ENCODE assay signal across 12 cellular contexts in genomic region chr21:37159053-37159776, GRCh38.
A peak's percentile ranks its signal among the peaks of the same experiment; 100 is the strongest.
DNase-seq lines count a peak whose midpoint lies in the region; ATAC-seq and TF ChIP-seq lines count a peak whose summit lies in the region.
"Had no signal": no experiment of that assay in that cellular context is flagged by ENCODE, and none has a peak within 500 bp of the region (broad histone marks: within the 10 kb centered on the region; RNA-seq: fewer than 3 reads in every experiment).

No MANE protein-coding gene starts in this region.

- peaks cover 0 to 1% (median 0%) of the 10 kb centered on the region in 7 donors for H3K9me3 Mint-ChIP-seq in CD4-positive, CD25-positive, alpha-beta regulatory T cell
- H3K9me3 Mint-ChIP-seq: naive B cell had no signal

- H3K4me3 ChIP-seq in CD4-positive, CD25-positive, alpha-beta regulatory T cell (ENCODE audit: low read depth, low read length) = no peak overlapping the region
- no peak overlapping the region for H3K4me3 ChIP-seq in hepatocyte
- H3K4me3 ChIP-seq: ascending aorta, tibial nerve had no signal

- H3K4me2 ChIP-seq in hepatocyte = no peak overlapping the region

- no peak for TF ChIP-seq CTCF in hepatocyte (IDR thresholded peaks at IDR 0.05; ENCODE audit: poor library complexity)

- no peaks in the 10 kb centered on the region for H4K20me1 ChIP-seq in hepatocyte (ENCODE audit: insufficient read depth, poor library complexity, severe bottlenecking)

- no peaks in the 10 kb centered on the region for H3K4me1 ChIP-seq in CD4-positive, CD25-positive, alpha-beta regulatory T cell (ENCODE audit: control insufficient read depth, insufficient read depth, low read length, poor library complexity, severe bottlenecking)
- H3K4me1 ChIP-seq in hepatocyte (ENCODE audit: insufficient read depth) = peaks cover 15% of the 10 kb centered on the region
- H3K4me1 ChIP-seq: ascending aorta, Caco-2, tibial nerve had no signal

- H3K36me3 Mint-ChIP-seq in CD4-positive, CD25-positive, alpha-beta regulatory T cell = peaks cover 46% of the 10 kb centered on the region

- peaks cover 0 to 21% (median 7%) of the 10 kb centered on the region in 4 donors for H3K4me1 Mint-ChIP-seq in CD4-positive, CD25-positive, alpha-beta regulatory T cell
- H3K4me1 Mint-ChIP-seq: naive B cell had no signal

- no peaks in the 10 kb centered on the region for H3K9me2 ChIP-seq in hepatocyte (replicated peaks; ENCODE audit: insufficient read depth)

- DNase-seq in CD4-positive, CD25-positive, alpha-beta regulatory T cell = peak in 1 of 3 donors; percentile 52
- DNase-seq in hepatocyte (ENCODE audit: low spot score) (no peak), left ventricle myocardium superior (no peak), SIG-M5 treated with dmso at 0.1 percent for 504 hours (lab: John Stamatoyannopoulos, UW; ENCODE audit: unreplicated experiment) (no peak)
- DNase-seq: Caco-2, naive B cell had no signal

- H3K27ac ChIP-seq in CD4-positive, CD25-positive, alpha-beta regulatory T cell (ENCODE audit: insufficient read depth, low read length, poor library complexity, severe bottlenecking) = no peak overlapping the region
- H3K27ac ChIP-seq in hepatocyte = peak overlapping the region; percentile 90
- H3K27ac ChIP-seq: ascending aorta, tibial nerve had no signal

- no peak overlapping the region for H2AFZ ChIP-seq in hepatocyte

- 60% methylated on average over 8 of the region's 8 CpGs for WGBS in hepatocyte (ENCODE audit: low lambda C conversion rate, missing lambda C conversion rate)

- H3K9me3 ChIP-seq in CD4-positive, CD25-positive, alpha-beta regulatory T cell (ENCODE audit: control insufficient read depth in 2 of 2, low read length in 2 of 2) = no peaks in the 10 kb centered on the region
- H3K9me3 ChIP-seq in hepatocyte (ENCODE audit: low read depth) = no peaks in the 10 kb centered on the region
- H3K9me3 ChIP-seq: ascending aorta, Caco-2, tibial nerve had no signal

- no peaks in the 10 kb centered on the region for H3K27me3 Mint-ChIP-seq in CD4-positive, CD25-positive, alpha-beta regulatory T cell
- H3K27me3 Mint-ChIP-seq: naive B cell had no signal

- H3K4me3 Mint-ChIP-seq in CD4-positive, CD25-positive, alpha-beta regulatory T cell = no peak overlapping the region
- H3K4me3 Mint-ChIP-seq: naive B cell had no signal

- no peak for ATAC-seq in CD4-positive, CD25-positive, alpha-beta regulatory T cell (ENCODE audit: low read depth in 2 of 2)
- ATAC-seq in GM18502 (IDR thresholded peaks at IDR 0.05; ENCODE audit: poor library complexity, unreplicated experiment) (peak; percentile 63), HG03045 (IDR thresholded peaks at IDR 0.05; ENCODE audit: unreplicated experiment) (peak; percentile 59), GM18861 (IDR thresholded peaks at IDR 0.05; ENCODE audit: unreplicated experiment) (no peak), left ventricle myocardium superior (no peak), HG03571 (IDR thresholded peaks at IDR 0.05; ENCODE audit: unreplicated experiment) (no peak)

- no peaks in the 10 kb centered on the region for H3K27me3 ChIP-seq in CD4-positive, CD25-positive, alpha-beta regulatory T cell (ENCODE audit: control insufficient read depth, insufficient read depth, low read length)
- H3K27me3 ChIP-seq in hepatocyte = no peaks in the 10 kb centered on the region
- H3K27me3 ChIP-seq: ascending aorta, tibial nerve had no signal

- peak overlapping the region in 2 of 3 donors; percentile 20 to 45 for H3K27ac Mint-ChIP-seq in CD4-positive, CD25-positive, alpha-beta regulatory T cell

- intact Hi-C loops in left ventricle myocardium superior (cut with micrococcal nuclease) = no loop called here

- peaks cover 61% of the 10 kb centered on the region for H3K36me3 ChIP-seq in CD4-positive, CD25-positive, alpha-beta regulatory T cell (ENCODE audit: control insufficient read depth, insufficient read depth, low read length)
- H3K36me3 ChIP-seq in hepatocyte (replicated peaks; ENCODE audit: insufficient read depth, low read depth) = no peaks in the 10 kb centered on the region

- no peaks in the 10 kb centered on the region for H3K79me2 ChIP-seq in hepatocyte

Comparison
In these comparisons a context has a peak if more than half of its experiments do, and no peak if none do; other contexts are left out.
1. ATAC-seq: peak in GM18502 (single experiment) and HG03045 (single experiment); none in CD4-positive, CD25-positive, alpha-beta regulatory T cell (0 of 2), GM18861 (single experiment), left ventricle myocardium superior (single experiment) and HG03571 (single experiment).